Comparison of ENCODE assay signal across 7 cellular contexts in the genomic region with DNA sequence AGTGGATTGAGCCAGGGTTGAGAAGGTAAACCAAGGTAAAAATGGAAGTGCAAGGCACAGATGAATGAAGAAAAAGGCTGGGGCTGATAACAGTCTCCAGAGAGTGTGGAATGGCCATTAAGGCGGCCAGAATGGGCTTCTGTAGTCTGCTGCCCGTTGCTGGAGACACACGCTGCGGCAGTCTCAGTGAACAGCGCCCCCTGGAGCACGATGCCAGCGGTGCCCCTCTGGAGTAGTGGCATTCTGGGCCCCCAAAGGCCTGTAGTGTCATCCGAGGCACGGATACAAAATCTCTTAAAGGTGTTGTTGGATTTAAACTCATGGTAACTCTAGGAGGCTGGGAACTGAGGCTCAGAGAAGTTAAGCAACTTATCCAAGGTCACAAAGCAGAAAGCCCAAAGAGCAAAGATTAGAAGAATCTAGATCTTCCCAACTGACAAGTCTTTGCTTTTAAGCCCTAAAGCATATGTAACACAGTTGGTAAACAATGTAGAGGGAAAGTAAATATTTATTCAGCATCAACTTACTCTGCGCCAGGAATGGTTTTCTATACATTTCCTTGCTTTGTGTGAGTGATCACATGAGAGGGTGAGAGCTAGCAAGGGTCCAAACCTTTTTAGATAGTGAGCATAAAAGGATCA. TPM values are rescaled to one million over a fixed set of nuclear protein-coding genes. Genes with fewer than 3 reads are reported as not detected.
DNase-seq lines count a peak whose midpoint lies in the region; ATAC-seq, FAIRE-seq and TF ChIP-seq lines count a peak whose summit lies in the region.

No MANE protein-coding gene starts in this region.

- dilution Hi-C loops in endothelial cell of umbilical vein (cut with MboI; ENCODE audit: extremely low pct_ligation_motif_present, low sequenced_read_pairs), result no loop called here

- peak; percentile 90 for ATAC-seq in GM18502 (IDR thresholded peaks at IDR 0.05; ENCODE audit: poor library complexity, unreplicated experiment)
- peak; percentile 54 for ATAC-seq in HG02610 (IDR thresholded peaks at IDR 0.05; ENCODE audit: unreplicated experiment)
- peak; percentile 90 for ATAC-seq in activated CD8-positive, alpha-beta T cell treated with anti-CD3 and anti-CD28 coated beads for 36 hours
- ATAC-seq in omental fat pad (ENCODE audit: low FRiP score), result no peak

- POLR2A ChIA-PET in activated CD8-positive, alpha-beta T cell treated with anti-CD3 and anti-CD28 coated beads for 36 hours (lab: Charles Lee), result no interaction called here
- POLR2A ChIA-PET in endothelial cell of umbilical vein (lab: Charles Lee), result no interaction called here

- H3K9ac ChIP-seq in endothelial cell of umbilical vein (replicated peaks; ENCODE audit: extremely low read depth, insufficient read depth, low read length), result no peak overlapping the region

- no peak overlapping the region for H3K27ac Mint-ChIP-seq in activated CD8-positive, alpha-beta T cell treated with anti-CD3 and anti-CD28 coated beads for 36 hours

- H3K36me3 ChIP-seq in endothelial cell of umbilical vein (ENCODE audit: control insufficient read depth in 2 of 2, extremely low read depth in 1 of 2, insufficient read depth in 2 of 2, low read length in 2 of 2), result no peaks in the 10 kb centered on the region

- H3K27me3 ChIP-seq in endothelial cell of umbilical vein (ENCODE audit: control insufficient read depth in 2 of 2, insufficient read depth in 2 of 2, low read length in 2 of 2), result no peaks in the 10 kb centered on the region

- no peaks in the 10 kb centered on the region for H3K9me3 Mint-ChIP-seq in activated CD8-positive, alpha-beta T cell treated with anti-CD3 and anti-CD28 coated beads for 36 hours

- no peak overlapping the region for H3K4me3 ChIP-seq in endothelial cell of umbilical vein (replicated peaks in 1 of 3; ENCODE audit: insufficient read depth in 1 of 3, low read depth in 1 of 3, low read length in 3 of 3)

- H3K4me2 ChIP-seq in endothelial cell of umbilical vein (ENCODE audit: insufficient read depth, low read length), result no peak overlapping the region

- H3K4me1 Mint-ChIP-seq in activated CD8-positive, alpha-beta T cell treated with anti-CD3 and anti-CD28 coated beads for 36 hours (ENCODE audit: low read depth), result peaks cover 21% of the 10 kb centered on the region

- CTCF ChIA-PET in activated CD8-positive, alpha-beta T cell treated with anti-CD3 and anti-CD28 coated beads for 36 hours (lab: Charles Lee), result interaction anchor here (0.7 to 8.9 kb wide), 20 partner anchors 9 to 690 kb away, joined by 3 to 59 read pairs (median 3); no protein-coding TSS in a partner anchor
- CTCF ChIA-PET in endothelial cell of umbilical vein (lab: Charles Lee), result interaction anchor here (0.7 to 2.8 kb wide), 26 partner anchors 9 to 775 kb away, joined by 3 to 18 read pairs (median 4); no protein-coding TSS in a partner anchor

- H3K4me1 ChIP-seq in endothelial cell of umbilical vein (ENCODE audit: control insufficient read depth, extremely low read depth, insufficient read depth, low read length), result peaks cover 4% of the 10 kb centered on the region

- DNase-seq in NCI-H1092 treated with DMSO at 0.1 percent for 48 hours (lab: John Stamatoyannopoulos, UW) (peak; percentile 20), endothelial cell of umbilical vein (ENCODE audit: low read depth, low spot score) (peak; percentile 72), omental fat pad (ENCODE audit: low spot score) (peak; percentile 47), OCI-M2 (lab: John Stamatoyannopoulos, UW; ENCODE audit: unreplicated experiment) (no peak)
- DNase-seq in activated CD8-positive, alpha-beta T cell treated with anti-CD3 and anti-CD28 coated beads for 36 hours, result peak; percentile 84

- no peak overlapping the region for H3K4me3 Mint-ChIP-seq in activated CD8-positive, alpha-beta T cell treated with anti-CD3 and anti-CD28 coated beads for 36 hours

- no peaks in the 10 kb centered on the region for H3K27me3 Mint-ChIP-seq in activated CD8-positive, alpha-beta T cell treated with anti-CD3 and anti-CD28 coated beads for 36 hours

- FAIRE-seq in endothelial cell of umbilical vein (lab: Jason Lieb, UNC), result peak; percentile 90

- TF ChIP-seq POLR2A in endothelial cell of umbilical vein (IDR thresholded peaks at IDR 0.05; ENCODE audit: low read depth, low read length), result no peak

- H3K36me3 Mint-ChIP-seq in activated CD8-positive, alpha-beta T cell treated with anti-CD3 and anti-CD28 coated beads for 36 hours (ENCODE audit: low read depth), result no peaks in the 10 kb centered on the region

- H2AFZ ChIP-seq in endothelial cell of umbilical vein (ENCODE audit: low read depth, low read length), result peak overlapping the region; percentile 63

- peak; percentile 81 for TF ChIP-seq CTCF in activated CD8-positive, alpha-beta T cell treated with anti-CD3 and anti-CD28 coated beads for 36 hours (IDR thresholded peaks at IDR 0.05)
- TF ChIP-seq CTCF in endothelial cell of umbilical vein (IDR thresholded peaks at IDR 0.05; ENCODE audit: extremely low read depth in 1 of 2, insufficient read depth in 1 of 2, low read depth in 1 of 2, low read length in 2 of 2) (peak; percentile 94 to 97), omental fat pad (IDR thresholded peaks at IDR 0.05) (peak in 1 of 3 donors; percentile 17)

- H3K79me2 ChIP-seq in endothelial cell of umbilical vein (ENCODE audit: control insufficient read depth, insufficient read depth, low read length), result no peaks in the 10 kb centered on the region

- no peaks in the 10 kb centered on the region for H4K20me1 ChIP-seq in endothelial cell of umbilical vein (replicated peaks; ENCODE audit: control insufficient read depth, extremely low read depth, insufficient read depth, low read length)

- BruUV-seq in endothelial cell of umbilical vein (replicated peaks; lab: Mats Ljungman, UMichigan), result no TSS peak

- no peak overlapping the region for H3K27ac ChIP-seq in endothelial cell of umbilical vein (ENCODE audit: insufficient read depth, low read depth, low read length)

- intact Hi-C loops in activated CD8-positive, alpha-beta T cell treated with anti-CD3 and anti-CD28 coated beads for 36 hours (cut with micrococcal nuclease), result no loop called here
- intact Hi-C loops in endothelial cell of umbilical vein (cut with micrococcal nuclease), result loop anchor here (1.0 to 5.0 kb wide), 7 partner anchors 18 to 817 kb away; no protein-coding TSS in a partner anchor

- no peaks in the 10 kb centered on the region for H3K9me3 ChIP-seq in endothelial cell of umbilical vein (replicated peaks; ENCODE audit: control insufficient read depth, insufficient read depth, low read length)

- no peaks in the 10 kb centered on the region for H3K9me1 ChIP-seq in endothelial cell of umbilical vein (replicated peaks; ENCODE audit: control insufficient read depth, extremely low read depth, insufficient read depth, low read length)

TF ChIP-seq in endothelial cell of umbilical vein, 7 proteins besides CTCF, POLR2A, EP300 and RAD21:
- no peak for TF ChIP-seq MYC (IDR thresholded peaks at IDR 0.05; ENCODE audit: low read depth, low read length)
- TF ChIP-seq EZH2 (IDR thresholded peaks at IDR 0.05; ENCODE audit: borderline replicate concordance, low read depth, low read length, severe bottlenecking), result no peak
- no peak for TF ChIP-seq JUN (IDR thresholded peaks at IDR 0.05; ENCODE audit: borderline replicate concordance, insufficient read depth, insufficient read length, low read depth)
- no peak for TF ChIP-seq MAX (IDR thresholded peaks at IDR 0.05; ENCODE audit: insufficient read depth, insufficient read length)
- TF ChIP-seq FOS (IDR thresholded peaks at IDR 0.05; ENCODE audit: borderline replicate concordance, insufficient read depth, low read length), result no peak
- TF ChIP-seq POLR2AphosphoS5 (IDR thresholded peaks at IDR 0.05; ENCODE audit: insufficient read depth, low read depth, low read length), result no peak
- TF ChIP-seq GATA2 (IDR thresholded peaks at IDR 0.05; ENCODE audit: insufficient read depth, insufficient read length, low read depth, low read length), result no peak

RNA-seq across cellular contexts. Expression of gene KCNJ1, which starts 18.2 kb away (rescaled TPM):
- total RNA-seq in activated CD8-positive, alpha-beta T cell treated with anti-CD3 and anti-CD28 coated beads for 36 hours, result not detected
- total RNA-seq in endothelial cell of umbilical vein (not detected in 2 replicates), omental fat pad (under 1 TPM in 1 of 4 donors, not detected in 3; 0.96 TPM)
- polyA plus RNA-seq in endothelial cell of umbilical vein, result 0.03 TPM in 1 of 2 replicates, not detected in the other
- polyA plus RNA-seq in endothelial cell of umbilical vein (2011; cell fraction: cytosol; rRNA removed), result not detected in 2 replicates
- polyA plus RNA-seq in endothelial cell of umbilical vein (2011; cell fraction: nucleus; rRNA removed), result 0.04 and 0.11 TPM in 2 replicates
- not detected in 2 replicates for polyA plus RNA-seq in endothelial cell of umbilical vein (2012)
- 0.08 and 0.12 TPM in 2 replicates for polyA minus RNA-seq in endothelial cell of umbilical vein
- not detected for polyA minus RNA-seq in endothelial cell of umbilical vein (2011; cell fraction: cytosol; rRNA and poly(A)+ RNA removed)
- polyA minus RNA-seq in endothelial cell of umbilical vein (2011; cell fraction: nucleus; rRNA and poly(A)+ RNA removed), result 0.10 TPM in 1 of 2 replicates, not detected in the other

RNA-seq across cellular contexts. Expression of gene KCNJ5, which starts 42.2 kb away (rescaled TPM):
- not detected for total RNA-seq in activated CD8-positive, alpha-beta T cell treated with anti-CD3 and anti-CD28 coated beads for 36 hours
- total RNA-seq in endothelial cell of umbilical vein (0.13 and 0.14 TPM in 2 replicates), omental fat pad (10 to 100 TPM in 1 of 4 donors, 1 to 10 TPM in 3; 1.5 to 12.1 (median 3.0) TPM)
- 0.03 TPM in 1 of 2 replicates, not detected in the other for polyA plus RNA-seq in endothelial cell of umbilical vein
- 0.03 TPM in 1 of 2 replicates, not detected in the other for polyA plus RNA-seq in endothelial cell of umbilical vein (2011; cell fraction: cytosol; rRNA removed)
- 0.08 TPM in 1 of 2 replicates, not detected in the other for polyA plus RNA-seq in endothelial cell of umbilical vein (2011; cell fraction: nucleus; rRNA removed)
- not detected in 2 replicates for polyA plus RNA-seq in endothelial cell of umbilical vein (2012)
- polyA minus RNA-seq in endothelial cell of umbilical vein, result not detected in 2 replicates
- polyA minus RNA-seq in endothelial cell of umbilical vein (2011; cell fraction: cytosol; rRNA and poly(A)+ RNA removed), result not detected
- not detected in 2 replicates for polyA minus RNA-seq in endothelial cell of umbilical vein (2011; cell fraction: nucleus; rRNA and poly(A)+ RNA removed)
